In the genomic region with DNA sequence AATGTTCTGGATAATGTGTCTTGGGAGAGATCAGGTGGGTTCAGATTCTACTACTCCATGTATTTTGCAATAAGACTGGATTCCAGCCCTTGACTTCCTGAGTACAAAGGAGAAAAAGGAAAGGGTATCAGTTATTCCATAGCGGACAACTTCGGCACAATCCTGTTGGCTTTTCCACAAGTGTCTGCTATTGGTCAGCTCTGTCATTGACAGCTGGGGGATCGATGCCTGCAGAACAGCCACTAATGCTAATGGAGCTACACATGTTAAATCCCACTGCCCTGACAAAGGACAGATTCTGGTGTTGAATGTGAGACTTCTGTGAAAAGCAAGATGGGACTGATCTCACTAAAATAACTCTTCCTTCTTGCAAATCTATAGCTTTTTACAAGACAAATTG, we compare ENCODE assay signal across 8 cellular contexts. TPM values are rescaled to one million over a fixed set of nuclear protein-coding genes. Genes with fewer than 3 reads are reported as not detected.
"Had no signal": no experiment of that assay in that cellular context is flagged by ENCODE, and none has a peak within 500 bp of the region (broad histone marks: within the 10 kb centered on the region; RNA-seq: fewer than 3 reads in every experiment).

No MANE protein-coding gene starts in this region.

- H3K4me3 ChIP-seq: GM12878 had no signal

- ATAC-seq: GM12878 had no signal

- FAIRE-seq: G401.6, GM12878, GM12892, GM18507, GM19239 had no signal

- DNase-seq: GDM1, GF-D8 had no signal

RNA-seq across cellular contexts. Expression of a gene that starts 41.2 kb away (rescaled TPM):
- total RNA-seq: G401, GM12878 had no signal
- polyA plus RNA-seq: GM12878 had no signal
